ENCODE assay signal across 7 cellular contexts in genomic region chr14:68685419-68686211, GRCh38.
DNase-seq lines count a peak whose midpoint lies in the region; ATAC-seq and TF ChIP-seq lines count a peak whose summit lies in the region.

No MANE protein-coding gene starts in this region.

- WGBS in aorta, 2 donors: 90 to 92% methylated on average over 12 of the region's 12 CpGs

- ATAC-seq in GM19035 (IDR thresholded peaks at IDR 0.05; ENCODE audit: unreplicated experiment) (peak; percentile 86), HG03066 (IDR thresholded peaks at IDR 0.05; ENCODE audit: low read depth, unreplicated experiment) (peak; percentile 80), mucosa of descending colon (peak; percentile 85), aorta (ENCODE audit: low FRiP score) (no peak)

- H3K27me3 ChIP-seq in aorta (ENCODE audit: control insufficient read depth in 1 of 2, insufficient read depth in 2 of 2, low read length in 1 of 2): no peaks in the 10 kb centered on the region

- DNase-seq in RPMI8226: peak; percentile 64
- peak in 2 of 3 donors; percentile 51 to 80 for DNase-seq in mucosa of descending colon
- DNase-seq in stimulated activated CD8-positive, alpha-beta memory T cell treated with anti-CD3 and anti-CD28 coated beads, Interleukin-7, amount 100 ng/mL, for 48 hours (ENCODE audit: extremely low read depth in 1 of 2, low read depth in 1 of 2): peak; percentile 51 to 78
- DNase-seq in aorta: no peak

- intact Hi-C loops in mucosa of descending colon (cut with DNase I, micrococcal nuclease): no loop called here
- intact Hi-C loops in aorta (cut with DNase I): loop anchor here in 1 of 2 donors (10.0 kb wide), 2 partner anchors 441 to 741 kb away; no protein-coding TSS in a partner anchor

- peak overlapping the region; percentile 59 for H3K4me3 Mint-ChIP-seq in activated naive CD4-positive, alpha-beta T cell treated with anti-CD3 and anti-CD28 coated beads, Interleukin-2, amount 50 U/mL, for 24 hours

- peaks cover 67% of the 10 kb centered on the region for H3K4me1 Mint-ChIP-seq in activated naive CD4-positive, alpha-beta T cell treated with anti-CD3 and anti-CD28 coated beads, Interleukin-2, amount 50 U/mL, for 24 hours

- no peaks in the 10 kb centered on the region for H3K36me3 ChIP-seq in mucosa of descending colon (ENCODE audit: low read depth)
- H3K36me3 ChIP-seq in aorta (ENCODE audit: control insufficient read depth in 1 of 2, insufficient read depth in 2 of 2, low read length in 1 of 2): no peaks in the 10 kb centered on the region

- H3K4me1 ChIP-seq in mucosa of descending colon (ENCODE audit: low read depth) (peaks cover 5% of the 10 kb centered on the region), aorta (ENCODE audit: control insufficient read depth in 1 of 2, insufficient read depth in 2 of 2, low read length in 2 of 2) (peaks cover 2 to 11% of the 10 kb centered on the region in 2 donors)

- H3K9me3 Mint-ChIP-seq in activated naive CD4-positive, alpha-beta T cell treated with anti-CD3 and anti-CD28 coated beads, Interleukin-2, amount 50 U/mL, for 24 hours: no peaks in the 10 kb centered on the region

- H3K27ac Mint-ChIP-seq in activated naive CD4-positive, alpha-beta T cell treated with anti-CD3 and anti-CD28 coated beads, Interleukin-2, amount 50 U/mL, for 24 hours: peak overlapping the region; percentile 88

- H3K27ac ChIP-seq in aorta (ENCODE audit: low read depth in 1 of 2, low read length in 2 of 2): no peak overlapping the region

- H3K36me3 Mint-ChIP-seq in activated naive CD4-positive, alpha-beta T cell treated with anti-CD3 and anti-CD28 coated beads, Interleukin-2, amount 50 U/mL, for 24 hours: no peaks in the 10 kb centered on the region

- H3K4me3 ChIP-seq in mucosa of descending colon (no peak overlapping the region), aorta (ENCODE audit: low read length in 2 of 2) (no peak overlapping the region)

- H3K9me3 ChIP-seq in mucosa of descending colon: no peaks in the 10 kb centered on the region
- H3K9me3 ChIP-seq in aorta (ENCODE audit: control insufficient read depth, low read length): no peaks in the 10 kb centered on the region

- H3K27me3 Mint-ChIP-seq in activated naive CD4-positive, alpha-beta T cell treated with anti-CD3 and anti-CD28 coated beads, Interleukin-2, amount 50 U/mL, for 24 hours: no peaks in the 10 kb centered on the region

- TF ChIP-seq CTCF in mucosa of descending colon (IDR thresholded peaks at IDR 0.05): no peak

Comparison
In these comparisons a context has a peak if more than half of its experiments do, and no peak if none do; other contexts are left out.
1. DNase-seq: peak in RPMI8226 (single experiment), mucosa of descending colon (2 of 3) and stimulated activated CD8-positive, alpha-beta memory T cell treated with anti-CD3 and anti-CD28 coated beads, Interleukin-7, amount 100 ng/mL, for 48 hours (2 of 2); none in aorta (0 of 2).